Comparison of ENCODE assay signal across 22 cellular contexts in genomic region chr1:45319761-45320160, GRCh38. TPM values are rescaled to one million over a fixed set of nuclear protein-coding genes. Genes with fewer than 3 reads are reported as not detected.
A peak's percentile ranks its signal among the peaks of the same experiment; 100 is the strongest.
DNase-seq lines count a peak whose midpoint lies in the region; ATAC-seq and TF ChIP-seq lines count a peak whose summit lies in the region.
"Had no signal": no experiment of that assay in that cellular context is flagged by ENCODE, and none has a peak within 500 bp of the region (broad histone marks: within the 10 kb centered on the region; RNA-seq: fewer than 3 reads in every experiment).

No MANE protein-coding gene starts in this region.

- H3K4me3 Mint-ChIP-seq in endodermal cell: no peak overlapping the region
- no peak overlapping the region for H3K4me3 Mint-ChIP-seq in neural progenitor cell
- H3K4me3 Mint-ChIP-seq: CD14-positive monocyte; CD4-positive, alpha-beta memory T cell; HFFc6; IgD-negative memory B cell had no signal

- ATAC-seq in GM18502 (IDR thresholded peaks at IDR 0.05; ENCODE audit: poor library complexity, unreplicated experiment): no peak
- ATAC-seq: A549, HepG2 had no signal

- no peak overlapping the region for H2BK120ac ChIP-seq in neuronal stem cell (ENCODE audit: low read depth, low read length)

- peak; percentile 57 for DNase-seq in ELF-1 (ENCODE audit: low read depth, low spot score)
- DNase-seq in endodermal cell: peak; percentile 30
- no peak for DNase-seq in neuronal stem cell (ENCODE audit: low spot score)
- DNase-seq in neural progenitor cell (ENCODE audit: low spot score): no peak
- no peak for DNase-seq in GM23248
- DNase-seq: CD4-positive, alpha-beta memory T cell; DMS153; DMS79; GF-D8; HCEC 1CT; HFFc6; KG1 had no signal

- H2BK12ac ChIP-seq in neuronal stem cell (ENCODE audit: low read length): no peak overlapping the region

- in situ Hi-C loops in GM23248 (cut with MboI): loop anchor here (25.0 kb wide), 1 partner anchor 482 kb away; the partner anchor contains the start of gene PTCH2

- H3K27me3 Mint-ChIP-seq in endodermal cell (ENCODE audit: insufficient read depth) (no peaks in the 10 kb centered on the region), neural progenitor cell (ENCODE audit: insufficient read depth, low read depth) (peaks cover 5% of the 10 kb centered on the region)
- H3K27me3 Mint-ChIP-seq: CD4-positive, alpha-beta memory T cell had no signal

- peaks cover 17% of the 10 kb centered on the region for H3K9me3 Mint-ChIP-seq in endodermal cell
- no peaks in the 10 kb centered on the region for H3K9me3 Mint-ChIP-seq in neural progenitor cell
- H3K9me3 Mint-ChIP-seq: CD4-positive, alpha-beta memory T cell; HFFc6; IgD-negative memory B cell had no signal

- H3K4me2 ChIP-seq in neuronal stem cell (ENCODE audit: insufficient read depth, low read length, poor library complexity, severe bottlenecking): no peak overlapping the region
- no peak overlapping the region for H3K4me2 ChIP-seq in neural progenitor cell
- no peak overlapping the region for H3K4me2 ChIP-seq in GM23248 (ENCODE audit: unreplicated experiment)
- H3K4me2 ChIP-seq: A549, BLaER1 had no signal

- H3K9ac ChIP-seq in HUES6 (ENCODE audit: low read length) (peak overlapping the region; percentile 98), endodermal cell (ENCODE audit: extremely low read depth, low read length, poor library complexity, severe bottlenecking) (no peak overlapping the region), neuronal stem cell (ENCODE audit: low read depth, low read length, poor library complexity) (no peak overlapping the region), neural progenitor cell (no peak overlapping the region), GM23248 (no peak overlapping the region)
- H3K9ac ChIP-seq: BLaER1 had no signal

- no peak overlapping the region for H2BK5ac ChIP-seq in neuronal stem cell (ENCODE audit: low read length)

- H3F3A ChIP-seq in neural progenitor cell (ENCODE audit: low read depth) (no peaks in the 10 kb centered on the region), GM23248 (ENCODE audit: insufficient read depth) (no peaks in the 10 kb centered on the region)

- TF ChIP-seq CTCF in endodermal cell (conservative IDR thresholded peaks at IDR 0.05) (no peak), neural progenitor cell (IDR thresholded peaks at IDR 0.05) (no peak)

- H3K79me1 ChIP-seq in neuronal stem cell (ENCODE audit: low read depth, low read length): no peaks in the 10 kb centered on the region

- H3K9me2 ChIP-seq in GM23248 (ENCODE audit: insufficient read depth): no peaks in the 10 kb centered on the region

- H3K18ac ChIP-seq in neuronal stem cell (ENCODE audit: low read length): no peak overlapping the region

- no peak overlapping the region for H2BK15ac ChIP-seq in neuronal stem cell (ENCODE audit: low read length)

- no peak overlapping the region for H4K8ac ChIP-seq in neuronal stem cell (ENCODE audit: low read depth, low read length)

- WGBS in endodermal cell (ENCODE audit: insufficient coverage in 1 of 2, insufficient read length in 1 of 2), 2 experiments: 97 to 100% methylated on average over 4 of the region's 4 CpGs
- WGBS in neuronal stem cell (ENCODE audit: extremely low coverage in 2 of 2, insufficient read length in 2 of 2, insufficient replicate concordance in 1 of 2), 2 donors: no CpG with 5 or more reads among the region's 4 CpGs
- whole genome bisulfite sequencing in GM23248 (ENCODE audit: low coverage in 1 of 2, low lambda C conversion rate in 2 of 2, missing lambda C conversion rate in 2 of 2), 2 experiments: 66 to 73% methylated on average over 4 of the region's 4 CpGs

- no peak overlapping the region for H3K27ac Mint-ChIP-seq in endodermal cell
- no peak overlapping the region for H3K27ac Mint-ChIP-seq in neural progenitor cell
- H3K27ac Mint-ChIP-seq: CD14-positive monocyte; CD4-positive, alpha-beta memory T cell; HFFc6; IgD-negative memory B cell had no signal

- peak overlapping the region; percentile 66 for H2AFZ ChIP-seq in neuronal stem cell (ENCODE audit: low read length)
- no peak overlapping the region for H2AFZ ChIP-seq in neural progenitor cell (replicated peaks)
- no peak overlapping the region for H2AFZ ChIP-seq in GM23248

- H4K20me1 ChIP-seq in neural progenitor cell (ENCODE audit: low read depth) (no peaks in the 10 kb centered on the region), GM23248 (ENCODE audit: insufficient read depth) (no peaks in the 10 kb centered on the region)
- H4K20me1 ChIP-seq: BLaER1 had no signal

- H2AK5ac ChIP-seq in neuronal stem cell (ENCODE audit: low read depth, low read length): no peak overlapping the region

- H3K14ac ChIP-seq in neuronal stem cell (ENCODE audit: low read length): no peak overlapping the region

- H3K79me2 ChIP-seq in neural progenitor cell (ENCODE audit: low read depth) (no peaks in the 10 kb centered on the region), GM23248 (ENCODE audit: insufficient read depth) (no peaks in the 10 kb centered on the region)

- H3K4me1 Mint-ChIP-seq in endodermal cell (peaks cover 19% of the 10 kb centered on the region), neural progenitor cell (peaks cover 6% of the 10 kb centered on the region)
- H3K4me1 Mint-ChIP-seq: CD14-positive monocyte; CD4-positive, alpha-beta memory T cell had no signal

- H3K4ac ChIP-seq in neuronal stem cell (ENCODE audit: low read length): no peak overlapping the region

- H3K9me3 ChIP-seq in HUES6 (ENCODE audit: control insufficient read depth, insufficient read depth, low read depth, low read length) (no peaks in the 10 kb centered on the region; the same call in 1 of the 2 replicates), endodermal cell (ENCODE audit: control insufficient read depth, low read length) (peaks cover 32% of the 10 kb centered on the region), neuronal stem cell (replicated peaks in 1 of 2; ENCODE audit: control insufficient read depth in 2 of 2, insufficient read depth in 1 of 2, low read depth in 1 of 2, low read length in 2 of 2) (peaks cover 0 to 5% of the 10 kb centered on the region in 2 donors), neural progenitor cell (ENCODE audit: low read depth) (no peaks in the 10 kb centered on the region), GM23248 (ENCODE audit: low read depth) (no peaks in the 10 kb centered on the region)
- H3K9me3 ChIP-seq: A549, BLaER1 had no signal

- H3K36me3 ChIP-seq in HUES6 (ENCODE audit: control insufficient read depth, insufficient read depth, low read length) (peaks cover 34% of the 10 kb centered on the region; the same call in 1 of the 2 replicates), endodermal cell (ENCODE audit: control insufficient read depth, insufficient read depth, low read length) (no peaks in the 10 kb centered on the region), neuronal stem cell (replicated peaks in 1 of 2; ENCODE audit: control insufficient read depth in 2 of 2, insufficient read depth in 2 of 2, low read length in 2 of 2) (no peaks in the 10 kb centered on the region), neural progenitor cell (no peaks in the 10 kb centered on the region), GM23248 (ENCODE audit: low read depth) (no peaks in the 10 kb centered on the region)
- H3K36me3 ChIP-seq: BLaER1 had no signal

- no peak overlapping the region for H3K23ac ChIP-seq in neuronal stem cell (ENCODE audit: low read depth, low read length, poor library complexity)

- peak overlapping the region; percentile 93; the same call in 1 of the 2 replicates for H3K27ac ChIP-seq in HUES6 (ENCODE audit: low read depth, low read length)
- H3K27ac ChIP-seq in endodermal cell (ENCODE audit: low read depth, low read length): no peak overlapping the region
- no peak overlapping the region for H3K27ac ChIP-seq in neuronal stem cell (replicated peaks; ENCODE audit: low read length)
- H3K27ac ChIP-seq in neural progenitor cell: no peak overlapping the region
- H3K27ac ChIP-seq in GM23248: no peak overlapping the region
- H3K27ac ChIP-seq: 22Rv1, A549, BLaER1 had no signal

- no peak overlapping the region for H4K91ac ChIP-seq in neuronal stem cell (ENCODE audit: low read depth, low read length, poor library complexity)

- peaks cover 7% of the 10 kb centered on the region for H3K36me3 Mint-ChIP-seq in endodermal cell (ENCODE audit: low read depth)
- H3K36me3 Mint-ChIP-seq in neural progenitor cell: no peaks in the 10 kb centered on the region
- H3K36me3 Mint-ChIP-seq: CD14-positive monocyte; CD4-positive, alpha-beta memory T cell; IgD-negative memory B cell had no signal

- peak overlapping the region; percentile 81; the same call in 1 of the 2 replicates for H3K4me3 ChIP-seq in HUES6 (ENCODE audit: low read depth, low read length)
- H3K4me3 ChIP-seq in endodermal cell (ENCODE audit: low read length): no peak overlapping the region
- no peak overlapping the region for H3K4me3 ChIP-seq in neuronal stem cell (ENCODE audit: low read length in 2 of 2)
- no peak overlapping the region for H3K4me3 ChIP-seq in neural progenitor cell
- H3K4me3 ChIP-seq in GM23248: no peak overlapping the region
- H3K4me3 ChIP-seq: A549, BLaER1 had no signal

- peaks cover 24% of the 10 kb centered on the region for H3K4me1 ChIP-seq in HUES6 (ENCODE audit: control insufficient read depth, insufficient read depth, low read length)
- no peaks in the 10 kb centered on the region for H3K4me1 ChIP-seq in endodermal cell (ENCODE audit: control insufficient read depth, insufficient read depth, low read length)
- H3K4me1 ChIP-seq in neuronal stem cell (ENCODE audit: control insufficient read depth in 2 of 2, insufficient read depth in 1 of 2, low read depth in 1 of 2, low read length in 2 of 2): peaks cover 0 to 5% of the 10 kb centered on the region in 2 donors
- peaks cover 29% of the 10 kb centered on the region for H3K4me1 ChIP-seq in neural progenitor cell
- H3K4me1 ChIP-seq in GM23248 (ENCODE audit: insufficient read depth): no peaks in the 10 kb centered on the region
- H3K4me1 ChIP-seq: A549, BLaER1 had no signal

- H3K27me3 ChIP-seq in HUES6 (ENCODE audit: control insufficient read depth, insufficient read depth, low read length) (no peaks in the 10 kb centered on the region), endodermal cell (ENCODE audit: control insufficient read depth, insufficient read depth, low read length, poor library complexity, severe bottlenecking) (no peaks in the 10 kb centered on the region), neuronal stem cell (ENCODE audit: control insufficient read depth in 3 of 3, insufficient read depth in 3 of 3, low read depth in 1 of 3, low read length in 3 of 3) (no peaks in the 10 kb centered on the region), neural progenitor cell (no peaks in the 10 kb centered on the region), GM23248 (replicated peaks; ENCODE audit: insufficient read depth) (no peaks in the 10 kb centered on the region)
- H3K27me3 ChIP-seq: BLaER1 had no signal

RNA-seq across cellular contexts. Expression of gene HPDL, which starts 6.9 kb away (rescaled TPM):
- total RNA-seq in endodermal cell: 10 to 100 TPM in 1 of 2 donors, 1 to 10 TPM in 1; 7.8 to 10.1 TPM
- 0.39 TPM for polyA plus RNA-seq in endodermal cell (2013, experiment 1 of 2)
- 0.50 TPM for polyA plus RNA-seq in endodermal cell (2013, experiment 2 of 2)
- polyA plus RNA-seq in neuronal stem cell (2013, experiment 1 of 2): 2.2 TPM
- polyA plus RNA-seq in neuronal stem cell (2013, experiment 2 of 2): 2.5 TPM
- 0.64 and 2.4 TPM in 2 replicates for total RNA-seq in neural progenitor cell (ENCODE audit: low replicate concordance)
- total RNA-seq in GM23248 (2014; rRNA removed; shearing (Covaris generic)): 3.7 TPM in 2 replicates
- polyA plus RNA-seq in GM23248 (2016; fragmentation: Nextera tagmentation; extraction: Ambion mirVana): 1.2 and 1.4 TPM in 2 replicates
- total RNA-seq: Daoy, H4, HepG2 had no signal
- polyA plus RNA-seq: CD14-positive monocyte, HepG2 had no signal

RNA-seq across cellular contexts. Expression of gene TOE1, which starts 20.2 kb away (rescaled TPM):
- 10 to 100 TPM in 1 of 2 donors, 1 to 10 TPM in 1; 9.6 to 16.7 TPM for total RNA-seq in endodermal cell
- polyA plus RNA-seq in endodermal cell (2013, experiment 1 of 2): 12.1 TPM
- polyA plus RNA-seq in endodermal cell (2013, experiment 2 of 2): 12.0 TPM
- polyA plus RNA-seq in neuronal stem cell (2013, experiment 1 of 2): 4.1 TPM
- polyA plus RNA-seq in neuronal stem cell (2013, experiment 2 of 2): 4.4 TPM
- total RNA-seq in neural progenitor cell (ENCODE audit: low replicate concordance): 6.1 and 10.7 TPM in 2 replicates
- 10.4 and 15.3 TPM in 2 replicates for total RNA-seq in GM23248 (2014; rRNA removed; shearing (Covaris generic))
- 8.2 and 8.4 TPM in 2 replicates for polyA plus RNA-seq in GM23248 (2016; fragmentation: Nextera tagmentation; extraction: Ambion mirVana)

RNA-seq across cellular contexts. Expression of gene MUTYH, which starts 20.5 kb away (rescaled TPM):
- total RNA-seq in endodermal cell (10 to 100 TPM; 60.5 to 60.9 TPM), neural progenitor cell (ENCODE audit: low replicate concordance) (48.2 and 89.7 TPM in 2 replicates)
- polyA plus RNA-seq in endodermal cell (2013, experiment 1 of 2): 51.0 TPM
- polyA plus RNA-seq in endodermal cell (2013, experiment 2 of 2): 38.1 TPM
- polyA plus RNA-seq in neuronal stem cell (2013, experiment 1 of 2): 32.5 TPM
- polyA plus RNA-seq in neuronal stem cell (2013, experiment 2 of 2): 30.7 TPM
- total RNA-seq in GM23248 (2014; rRNA removed; shearing (Covaris generic)): 14.5 and 15.0 TPM in 2 replicates
- polyA plus RNA-seq in GM23248 (2016; fragmentation: Nextera tagmentation; extraction: Ambion mirVana): 10.0 and 10.6 TPM in 2 replicates

Comparison
In these comparisons a context has a peak if more than half of its experiments do, and no peak if none do; other contexts are left out.
1. DNase-seq: peak in ELF-1 (single experiment) and endodermal cell (single experiment); none in neuronal stem cell (single experiment), neural progenitor cell (single experiment) and GM23248 (single experiment).